Comparison of ENCODE assay signal across 37 cellular contexts in the genomic region with DNA sequence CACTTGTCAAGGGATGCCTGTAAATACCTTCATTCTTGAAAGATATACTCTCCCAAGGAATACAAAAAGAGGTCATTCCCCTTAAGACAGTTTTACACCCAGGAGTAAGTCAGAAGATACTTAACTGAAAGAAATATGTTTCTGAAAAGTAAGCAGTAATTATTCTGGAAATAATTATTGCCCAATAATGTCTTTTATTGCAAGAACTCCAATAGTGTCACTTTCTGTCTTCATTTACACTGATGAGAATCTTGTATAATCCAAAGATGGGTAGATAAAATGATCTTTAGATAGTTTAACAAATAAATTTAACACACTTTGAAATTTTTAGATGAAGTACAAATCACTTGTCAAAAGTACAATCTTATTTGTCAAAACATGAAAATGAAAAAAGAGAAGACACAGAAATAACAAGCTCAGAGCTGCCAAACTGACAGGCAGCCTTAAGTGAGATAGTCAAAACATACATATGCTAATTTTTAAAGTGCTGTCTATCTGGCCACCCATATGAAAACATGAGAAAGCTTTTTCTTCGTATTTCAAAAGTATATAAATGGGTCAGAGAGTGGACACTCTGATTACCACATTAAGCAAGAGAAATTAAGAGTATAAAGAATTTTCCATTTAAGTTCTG.
"Had no signal": no experiment of that assay in that cellular context is flagged by ENCODE, and none has a peak within 500 bp of the region (broad histone marks: within the 10 kb centered on the region; RNA-seq: fewer than 3 reads in every experiment).

No MANE protein-coding gene starts in this region.

- H3K27me3 Mint-ChIP-seq: activated B cell treated with CpG ODN at 0.5 μM for 24 hours, brain had no signal

- H3K36me3 ChIP-seq: ascending aorta, cardiac muscle cell had no signal

- H3K27ac ChIP-seq: ascending aorta, cardiac muscle cell, VCaP had no signal

- H3K4me1 Mint-ChIP-seq: activated B cell treated with CpG ODN at 0.5 μM for 24 hours; activated CD4-positive, alpha-beta T cell treated with anti-CD3 and anti-CD28 coated beads, Interleukin-2, amount 10 ng/mL, durations not matched to agents 24 days and 14 days; activated naive CD8-positive, alpha-beta T cell treated with anti-CD3 and anti-CD28 coated beads for 36 hours; activated T-helper 17 cell treated with anti-CD3 and anti-CD28 coated beads, Interleukin-2, amount 50 U/mL, for 72 hours; central memory CD8-positive, alpha-beta T cell had no signal

- H3K27ac Mint-ChIP-seq: activated B cell treated with CpG ODN at 0.5 μM for 24 hours; activated CD4-positive, alpha-beta memory T cell treated with anti-CD3 and anti-CD28 coated beads for 36 hours; activated CD4-positive, alpha-beta T cell treated with anti-CD3 and anti-CD28 coated beads, Interleukin-2, amount 10 ng/mL, durations not matched to agents 24 days and 14 days; activated CD8-positive, alpha-beta T cell treated with anti-CD3 and anti-CD28 coated beads for 36 hours; activated naive CD4-positive, alpha-beta T cell treated with anti-CD3 and anti-CD28 coated beads for 36 hours; activated naive CD4-positive, alpha-beta T cell treated with anti-CD3 and anti-CD28 coated beads, Interleukin-2, amount 50 U/mL, for 72 hours; activated naive CD8-positive, alpha-beta T cell treated with anti-CD3 and anti-CD28 coated beads for 36 hours; activated T-cell treated with anti-CD3 and anti-CD28 coated beads, Interleukin-2, amount 50 U/mL, for 72 hours; activated T-helper 1 cell treated with anti-CD3 and anti-CD28 coated beads, Interleukin-12 subunit alpha, Interleukin-12 subunit beta, Interleukin-2, Interleukin-4 antibody, amounts not matched to agents 30 ng/mL and 10 ng/mL and 1 ng/mL, durations not matched to agents 14 hours and 24 hours and 36 hours; activated T-helper 17 cell treated with anti-CD3 and anti-CD28 coated beads, Interleukin-2, amount 50 U/mL, for 72 hours; T-helper 1 cell treated with Interleukin-12 subunit alpha and Interleukin-12 subunit beta and Interleukin-4 antibody, amounts not matched to agents 30 μg/mL and 1 μg/mL, for 36 hours; T-helper 2 cell treated with Interferon-gamma antibody and Interleukin-4, amounts not matched to agents 5 μg/mL and 100 μg/mL, for 36 hours had no signal

- H3K4me3 ChIP-seq: ascending aorta, cardiac muscle cell had no signal

- H3K9me3 Mint-ChIP-seq: activated CD4-positive, alpha-beta memory T cell treated with anti-CD3 and anti-CD28 coated beads for 36 hours; activated CD4-positive, alpha-beta T cell treated with anti-CD3 and anti-CD28 coated beads, Interleukin-2, amount 10 ng/mL, durations not matched to agents 24 days and 14 days; activated CD8-positive, alpha-beta T cell treated with anti-CD3 and anti-CD28 coated beads for 36 hours; activated naive CD4-positive, alpha-beta T cell treated with anti-CD3 and anti-CD28 coated beads for 36 hours; activated naive CD4-positive, alpha-beta T cell treated with anti-CD3 and anti-CD28 coated beads, Interleukin-2, amount 50 U/mL, for 72 hours; activated naive CD8-positive, alpha-beta T cell treated with anti-CD3 and anti-CD28 coated beads for 36 hours; activated T-cell treated with anti-CD3 and anti-CD28 coated beads, Interleukin-2, amount 50 U/mL, for 4 hours; activated T-cell treated with anti-CD3 and anti-CD28 coated beads, Interleukin-2, amount 50 U/mL, for 72 hours; activated T-helper 1 cell treated with anti-CD3 and anti-CD28 coated beads, Interleukin-12 subunit alpha, Interleukin-12 subunit beta, Interleukin-2, Interleukin-4 antibody, amounts not matched to agents 30 ng/mL and 10 ng/mL and 1 ng/mL, durations not matched to agents 14 hours and 24 hours and 36 hours; activated T-helper 17 cell treated with anti-CD3 and anti-CD28 coated beads, Interleukin-2, amount 50 U/mL, for 72 hours; central memory CD8-positive, alpha-beta T cell; T-helper 1 cell treated with Interleukin-12 subunit alpha and Interleukin-12 subunit beta and Interleukin-4 antibody, amounts not matched to agents 30 μg/mL and 1 μg/mL, for 36 hours; T-helper 2 cell treated with Interferon-gamma antibody and Interleukin-4, amounts not matched to agents 5 μg/mL and 100 μg/mL, for 36 hours had no signal

- H3K27me3 ChIP-seq: ascending aorta, cardiac muscle cell had no signal

- ATAC-seq: activated CD8-positive, alpha-beta T cell treated with anti-CD3 and anti-CD28 coated beads for 36 hours; activated naive CD4-positive, alpha-beta T cell treated with anti-CD3 and anti-CD28 coated beads, Interleukin-2, amount 50 U/mL, for 72 hours; activated T-cell treated with anti-CD3 and anti-CD28 coated beads, Interleukin-2, amount 50 U/mL, for 4 hours; activated T-cell treated with anti-CD3 and anti-CD28 coated beads, Interleukin-2, amount 50 U/mL, for 72 hours; activated T-helper 17 cell treated with anti-CD3 and anti-CD28 coated beads, Interleukin-2, amount 50 U/mL, for 72 hours had no signal

- DNase-seq: activated B cell treated with CpG ODN at 0.5 μM for 24 hours; activated CD4-positive, alpha-beta memory T cell treated with anti-CD3 and anti-CD28 coated beads for 36 hours; activated CD4-positive, alpha-beta T cell treated with anti-CD3 and anti-CD28 coated beads for 4 hours; activated CD4-positive, alpha-beta T cell treated with anti-CD3 and anti-CD28 coated beads, Interleukin-2, amount 10 ng/mL, durations not matched to agents 24 days and 14 days; activated CD4-positive, alpha-beta T cell treated with anti-CD3 and anti-CD28 coated beads, Interleukin-2, amount 50 U/mL, for 1 hour; activated CD4-positive, alpha-beta T cell treated with anti-CD3 and anti-CD28 coated beads, Interleukin-2, amount 50 U/mL, for 4 hours; activated CD4-positive, CD25-positive, alpha-beta regulatory T cell treated with anti-CD3 and anti-CD28 coated beads, Interleukin-2, amount 50 U/mL, for 72 hours; activated CD8-positive, alpha-beta memory T cell treated with anti-CD3 and anti-CD28 coated beads, Interleukin-2, amount 50 U/mL, for 4 hours; activated CD8-positive, alpha-beta T cell treated with anti-CD3 and anti-CD28 coated beads for 36 hours; activated effector memory CD4-positive, alpha-beta T cell treated with anti-CD3 and anti-CD28 coated beads, Interleukin-2, amount 50 U/mL, for 16 hours; activated gamma-delta T cell treated with Interleukin-2 at 50 U/mL for 16 hours; activated naive CD4-positive, alpha-beta T cell; activated naive CD4-positive, alpha-beta T cell treated with anti-CD3 and anti-CD28 coated beads for 36 hours; activated naive CD4-positive, alpha-beta T cell treated with anti-CD3 and anti-CD28 coated beads, Interleukin-2, amount 50 U/mL, for 16 hours; activated naive CD8-positive, alpha-beta T cell treated with anti-CD3 and anti-CD28 coated beads for 36 hours; activated T-cell treated with anti-CD3 and anti-CD28 coated beads for 4 hours; activated T-cell treated with anti-CD3 and anti-CD28 coated beads, Interleukin-2, amount 50 U/mL, for 1 hour; activated T-cell treated with anti-CD3 and anti-CD28 coated beads, Interleukin-2, amount 50 U/mL, for 4 hours; activated T-cell treated with anti-CD3 and anti-CD28 coated beads, Interleukin-2, amount 50 U/mL, for 72 hours; amygdala; anterior cingulate cortex; cerebellar nuclear complex; T-helper 1 cell; T-helper 2 cell; T-helper 9 cell had no signal

- H3K4me3 Mint-ChIP-seq: activated B cell treated with CpG ODN at 0.5 μM for 24 hours; activated CD4-positive, alpha-beta memory T cell treated with anti-CD3 and anti-CD28 coated beads for 36 hours; activated CD4-positive, alpha-beta T cell treated with anti-CD3 and anti-CD28 coated beads, Interleukin-2, amount 10 ng/mL, durations not matched to agents 24 days and 14 days; activated CD8-positive, alpha-beta T cell treated with anti-CD3 and anti-CD28 coated beads for 36 hours; activated naive CD4-positive, alpha-beta T cell treated with anti-CD3 and anti-CD28 coated beads for 36 hours; activated naive CD8-positive, alpha-beta T cell treated with anti-CD3 and anti-CD28 coated beads for 36 hours; activated T-cell treated with anti-CD3 and anti-CD28 coated beads, Interleukin-2, amount 50 U/mL, for 4 hours; activated T-cell treated with anti-CD3 and anti-CD28 coated beads, Interleukin-2, amount 50 U/mL, for 72 hours; activated T-helper 1 cell treated with anti-CD3 and anti-CD28 coated beads, Interleukin-12 subunit alpha, Interleukin-12 subunit beta, Interleukin-2, Interleukin-4 antibody, amounts not matched to agents 30 ng/mL and 10 ng/mL and 1 ng/mL, durations not matched to agents 14 hours and 24 hours and 36 hours; activated T-helper 17 cell treated with anti-CD3 and anti-CD28 coated beads, Interleukin-2, amount 50 U/mL, for 72 hours; central memory CD8-positive, alpha-beta T cell; T-helper 1 cell treated with Interleukin-12 subunit alpha and Interleukin-12 subunit beta and Interleukin-4 antibody, amounts not matched to agents 30 μg/mL and 1 μg/mL, for 36 hours; T-helper 2 cell treated with Interferon-gamma antibody and Interleukin-4, amounts not matched to agents 5 μg/mL and 100 μg/mL, for 36 hours had no signal

- H3K4me1 ChIP-seq: ascending aorta had no signal

- FAIRE-seq: bronchial epithelial cell, TTC549 had no signal

- H3K36me3 Mint-ChIP-seq: activated CD4-positive, alpha-beta memory T cell treated with anti-CD3 and anti-CD28 coated beads for 36 hours; activated naive CD4-positive, alpha-beta T cell treated with anti-CD3 and anti-CD28 coated beads, Interleukin-2, amount 50 U/mL, for 72 hours; activated naive CD8-positive, alpha-beta T cell treated with anti-CD3 and anti-CD28 coated beads for 36 hours had no signal
